ENCODE assay signal across 22 cellular contexts in the genomic region with DNA sequence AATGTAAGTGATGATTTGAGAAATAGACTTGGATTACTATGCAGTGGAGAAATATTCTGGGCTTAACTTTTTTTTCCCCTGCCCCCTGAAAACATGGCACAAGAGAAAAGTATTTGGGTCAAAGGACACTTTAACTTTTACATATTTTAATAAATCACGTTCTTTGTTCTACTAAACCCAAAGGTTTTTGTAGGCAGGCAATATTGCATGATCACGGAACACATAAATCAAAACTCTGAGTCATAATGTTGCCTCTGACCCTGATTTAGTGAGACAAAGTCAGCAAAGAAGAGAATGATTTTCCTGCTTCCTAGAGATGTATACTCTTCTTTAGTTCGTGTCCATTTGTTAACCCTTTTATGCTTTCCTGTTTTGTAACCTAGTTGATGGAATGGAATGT. TPM values are rescaled to one million over a fixed set of nuclear protein-coding genes. Genes with fewer than 3 reads are reported as not detected.
DNase-seq lines count a peak whose midpoint lies in the region; ATAC-seq, FAIRE-seq and TF ChIP-seq lines count a peak whose summit lies in the region.
"Had no signal": no experiment of that assay in that cellular context is flagged by ENCODE, and none has a peak within 500 bp of the region (broad histone marks: within the 10 kb centered on the region; RNA-seq: fewer than 3 reads in every experiment).

No MANE protein-coding gene starts in this region.

- peak; percentile 12 for DNase-seq in A673 (ENCODE audit: low spot score)
- DNase-seq in M059J (ENCODE audit: low read depth): peak; percentile 12
- peak; percentile 17 to 36 for DNase-seq in cardiac fibroblast (ENCODE audit: low read depth in 2 of 2)
- no peak for DNase-seq in keratinocyte (ENCODE audit: low read depth, low spot score)
- DNase-seq in iPS-NIHi11 (ENCODE audit: low spot score): no peak
- no peak for DNase-seq in RPMI8226
- DNase-seq in SHP77 treated with DMSO at 0.1 percent for 48 hours (lab: John Stamatoyannopoulos, UW): no peak
- no peak for DNase-seq in naive thymus-derived CD8-positive, alpha-beta T cell
- DNase-seq: activated naive CD4-positive, alpha-beta T cell treated with anti-CD3 and anti-CD28 coated beads for 36 hours; activated T-cell treated with anti-CD3 and anti-CD28 coated beads for 4 hours; KBM-7; kidney glomerular epithelial cell; NCI-H1092 treated with DMSO at 0.1 percent for 48 hours; retina; substantia nigra; SW 1271 had no signal

- no peak overlapping the region for H3K9ac ChIP-seq in keratinocyte (ENCODE audit: control insufficient read depth, extremely low read depth, insufficient read depth, low read length)

- dilution Hi-C loops in keratinocyte (cut with MboI; ENCODE audit: extremely low pct_ligation_motif_present, low sequenced_read_pairs): no loop called here

- POLR2A ChIA-PET in A673 (lab: Charles Lee; ENCODE audit: low non-redundant PET): no interaction called here
- POLR2A ChIA-PET in naive thymus-derived CD8-positive, alpha-beta T cell (lab: Charles Lee): no interaction called here

- TF ChIP-seq CTCF in A673 (conservative IDR thresholded peaks at IDR 0.05; ENCODE audit: low read depth, low read length): no peak
- no peak for TF ChIP-seq CTCF in cardiac fibroblast (IDR thresholded peaks at IDR 0.05; ENCODE audit: low read depth, low read length)
- no peak for TF ChIP-seq CTCF in keratinocyte (optimal IDR thresholded peaks at IDR 0.05 in 1 of 3, IDR thresholded peaks at IDR 0.05 in 1 of 3, conservative IDR thresholded peaks at IDR 0.05 in 1 of 3; ENCODE audit: extremely low read depth in 1 of 3, insufficient read depth in 2 of 3, low read length in 3 of 3)

- H3K27me3 Mint-ChIP-seq in naive thymus-derived CD8-positive, alpha-beta T cell: no peaks in the 10 kb centered on the region

- no peaks in the 10 kb centered on the region for H3K79me2 ChIP-seq in keratinocyte (ENCODE audit: control insufficient read depth, insufficient read depth, low read length)
- H3K79me2 ChIP-seq: hepatocyte had no signal

- no peak overlapping the region for H3K4me3 ChIP-seq in A673 (ENCODE audit: low read depth, low read length, poor library complexity, severe bottlenecking)
- H3K4me3 ChIP-seq in cardiac fibroblast (replicated peaks in 1 of 2; ENCODE audit: low read depth in 2 of 2, low read length in 2 of 2): no peak overlapping the region
- no peak overlapping the region for H3K4me3 ChIP-seq in keratinocyte (ENCODE audit: control insufficient read depth in 2 of 3, extremely low read depth in 1 of 3, insufficient read depth in 2 of 3, low read depth in 1 of 3, low read length in 3 of 3)
- H3K4me3 ChIP-seq: coronary artery, hepatocyte had no signal

- peaks cover 0 to 11% (median 7%) of the 10 kb centered on the region in 4 donors for H3K4me1 Mint-ChIP-seq in naive thymus-derived CD8-positive, alpha-beta T cell

- H3K36me3 Mint-ChIP-seq in naive thymus-derived CD8-positive, alpha-beta T cell: peaks cover 6 to 80% (median 45%) of the 10 kb centered on the region in 3 donors

- no peak for ATAC-seq in naive thymus-derived CD8-positive, alpha-beta T cell
- ATAC-seq: Panc1 had no signal

- peak overlapping the region; percentile 16 for H3K4me2 ChIP-seq in keratinocyte (ENCODE audit: control insufficient read depth, extremely low read depth, insufficient read depth, low read depth, low read length)
- H3K4me2 ChIP-seq: hepatocyte had no signal

- CTCF ChIA-PET in A673 (lab: Charles Lee): no interaction called here

- no peak for FAIRE-seq in keratinocyte (lab: Jason Lieb, UNC)

- H3K4me3 Mint-ChIP-seq in naive thymus-derived CD8-positive, alpha-beta T cell: no peak overlapping the region
- H3K4me3 Mint-ChIP-seq: activated naive CD4-positive, alpha-beta T cell treated with anti-CD3 and anti-CD28 coated beads for 36 hours had no signal

- no peaks in the 10 kb centered on the region for H3K27me3 ChIP-seq in A673 (replicated peaks; ENCODE audit: insufficient read depth, low read depth, low read length, poor library complexity)
- H3K27me3 ChIP-seq in keratinocyte (ENCODE audit: control insufficient read depth, extremely low read depth, insufficient read depth, low read length): no peaks in the 10 kb centered on the region
- H3K27me3 ChIP-seq: hepatocyte, neutrophil had no signal

- BruUV-seq in A673 (replicated peaks; lab: Mats Ljungman, UMichigan): no TSS peak

- no peaks in the 10 kb centered on the region for H3K9me1 ChIP-seq in keratinocyte (ENCODE audit: control insufficient read depth, extremely low read depth, insufficient read depth, low read length)

- H2AFZ ChIP-seq in keratinocyte (ENCODE audit: control insufficient read depth, low read length): peak overlapping the region; percentile 26
- H2AFZ ChIP-seq: hepatocyte had no signal

- H3K27ac ChIP-seq in A673 (ENCODE audit: low read depth, low read length, poor library complexity, severe bottlenecking): no peak overlapping the region
- no peak overlapping the region for H3K27ac ChIP-seq in keratinocyte (ENCODE audit: control insufficient read depth, insufficient read depth, low read length)
- H3K27ac ChIP-seq: coronary artery, hepatocyte, HL-60, neutrophil had no signal

- no peaks in the 10 kb centered on the region for H3K36me3 ChIP-seq in A673 (ENCODE audit: insufficient read depth, low read length, poor library complexity, severe bottlenecking)
- no peaks in the 10 kb centered on the region for H3K36me3 ChIP-seq in keratinocyte (ENCODE audit: control insufficient read depth in 2 of 2, extremely low read depth in 1 of 2, insufficient read depth in 2 of 2, low read length in 2 of 2)
- H3K36me3 ChIP-seq: neutrophil had no signal

- H3K9me3 Mint-ChIP-seq in naive thymus-derived CD8-positive, alpha-beta T cell: no peaks in the 10 kb centered on the region
- H3K9me3 Mint-ChIP-seq: activated naive CD4-positive, alpha-beta T cell treated with anti-CD3 and anti-CD28 coated beads for 36 hours had no signal

- no peaks in the 10 kb centered on the region for H4K20me1 ChIP-seq in keratinocyte (ENCODE audit: control insufficient read depth, extremely low read depth, insufficient read depth, low read length)

- H3K27ac Mint-ChIP-seq in naive thymus-derived CD8-positive, alpha-beta T cell: no peak overlapping the region
- H3K27ac Mint-ChIP-seq: activated naive CD4-positive, alpha-beta T cell treated with anti-CD3 and anti-CD28 coated beads for 36 hours had no signal

- intact Hi-C loops in A673 (cut with micrococcal nuclease; ENCODE audit: unreplicated experiment): no loop called here

- peaks cover 8% of the 10 kb centered on the region for H3K4me1 ChIP-seq in A673 (ENCODE audit: insufficient read depth, low read length, poor library complexity, severe bottlenecking)
- peaks cover 6% of the 10 kb centered on the region for H3K4me1 ChIP-seq in keratinocyte (ENCODE audit: control insufficient read depth, extremely low read depth, insufficient read depth, low read length)

- H3K9me3 ChIP-seq in A673 (ENCODE audit: low read depth, low read length, poor library complexity, severe bottlenecking) (no peaks in the 10 kb centered on the region), keratinocyte (ENCODE audit: control insufficient read depth, low read depth, low read length) (no peaks in the 10 kb centered on the region)
- H3K9me3 ChIP-seq: neutrophil had no signal

RNA-seq across cellular contexts. Expression of gene ABCD2, which starts 38.0 kb away (rescaled TPM):
- total RNA-seq in A673 (2021): 0.04 TPM in 1 of 2 replicates, not detected in the other
- total RNA-seq in M059J (2014; rRNA removed; shearing (Covaris generic)): 0.02 TPM in 1 of 2 replicates, not detected in the other
- 0.01 to 0.03 TPM (median 0.02 TPM) in 3 replicates for polyA plus RNA-seq in keratinocyte
- polyA plus RNA-seq in keratinocyte (2011; ENCODE audit: low read depth): not detected
- 0.01 TPM in 2 replicates for polyA plus RNA-seq in keratinocyte (2011; cell fraction: cytosol; rRNA removed)
- polyA plus RNA-seq in keratinocyte (2011; cell fraction: nucleus; rRNA removed): 0.01 TPM in 1 of 2 replicates, not detected in the other
- not detected in 2 replicates for polyA plus RNA-seq in keratinocyte (2012; ENCODE audit: low replicate concordance)
- 0.06 TPM in 1 of 3 replicates, not detected in the others for polyA minus RNA-seq in keratinocyte
- polyA minus RNA-seq in keratinocyte (2011; cell fraction: cytosol; rRNA and poly(A)+ RNA removed): not detected
- polyA minus RNA-seq in keratinocyte (2011; cell fraction: nucleus; rRNA and poly(A)+ RNA removed): not detected in 2 replicates
- 10 to 100 TPM; 22.9 to 23.3 TPM for total RNA-seq in naive thymus-derived CD8-positive, alpha-beta T cell
- polyA plus RNA-seq in naive thymus-derived CD8-positive, alpha-beta T cell: 10 to 100 TPM; 12.1 to 14.0 (median 12.7) TPM
- total RNA-seq: G401 had no signal

Comparison
In these comparisons a context has a peak if more than half of its experiments do, and no peak if none do; other contexts are left out.
1. DNase-seq: peak in A673 (single experiment), M059J (single experiment) and cardiac fibroblast (2 of 2); none in keratinocyte (single experiment), iPS-NIHi11 (single experiment), RPMI8226 (single experiment), SHP77 treated with DMSO at 0.1 percent for 48 hours (single experiment) and naive thymus-derived CD8-positive, alpha-beta T cell (0 of 10).
2. RNA of gene ABCD2, which starts 38.0 kb away (total RNA-seq): 22.9 to 23.3 TPM in naive thymus-derived CD8-positive, alpha-beta T cell; 0.04 TPM in A673 and 0.02 TPM in M059J; every median in the first group is over 10 times any median in the second.